Comparison of ENCODE assay signal across 9 cellular contexts in the genomic region with DNA sequence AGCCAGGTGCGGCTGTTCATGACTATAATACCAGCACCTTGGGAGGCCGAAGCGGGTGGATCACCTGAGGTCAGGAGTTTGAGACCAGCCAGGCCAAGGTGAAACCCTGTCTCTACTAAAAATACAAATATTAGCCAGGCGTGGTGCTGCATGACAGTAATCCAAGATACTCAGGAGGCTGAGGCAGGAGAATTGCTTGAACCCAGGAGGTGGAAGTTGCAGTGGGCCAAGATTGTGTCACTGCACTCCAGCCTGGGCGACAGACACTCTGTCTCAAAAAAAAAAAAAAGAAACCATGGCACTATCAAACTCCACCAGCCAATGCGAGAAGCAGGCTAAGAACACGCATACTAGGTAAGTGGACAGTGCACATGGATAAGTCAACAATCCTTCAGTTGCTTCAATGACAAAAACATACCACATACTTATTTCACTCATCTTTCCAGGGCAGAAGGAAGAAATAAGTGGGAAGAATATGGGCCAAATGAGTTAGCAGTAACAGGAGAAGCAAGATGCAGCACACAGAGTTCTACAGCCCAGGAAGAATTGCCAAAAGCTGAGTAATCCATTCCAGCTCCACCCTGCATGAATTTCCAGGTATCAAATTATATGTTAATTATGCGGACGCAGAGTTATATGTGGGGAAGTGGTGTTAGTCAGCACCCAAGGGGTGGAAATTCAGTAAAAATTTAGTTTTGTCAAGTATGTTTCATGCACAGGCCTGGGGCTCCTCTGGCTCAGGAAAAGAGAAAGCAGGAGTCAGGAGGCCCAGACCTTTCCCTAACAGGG. TPM values are rescaled to one million over a fixed set of nuclear protein-coding genes. Genes with fewer than 3 reads are reported as not detected.
A peak's percentile ranks its signal among the peaks of the same experiment; 100 is the strongest.
DNase-seq lines count a peak whose midpoint lies in the region; ATAC-seq, FAIRE-seq and TF ChIP-seq lines count a peak whose summit lies in the region.
"Had no signal": no experiment of that assay in that cellular context is flagged by ENCODE, and none has a peak within 500 bp of the region (broad histone marks: within the 10 kb centered on the region; RNA-seq: fewer than 3 reads in every experiment).

No MANE protein-coding gene starts in this region.

- no peak overlapping the region for H2BK15ac ChIP-seq in H9 (ENCODE audit: low read depth, low read length)

- H3K36me3 Mint-ChIP-seq in Caco-2 (ENCODE audit: insufficient read depth, unreplicated experiment) (peaks cover 2% of the 10 kb centered on the region), H9 (ENCODE audit: insufficient read depth in 1 of 3, low read depth in 3 of 3) (no peaks in the 10 kb centered on the region)

- no peak overlapping the region for H4K8ac ChIP-seq in H9 (replicated peaks; ENCODE audit: insufficient read length, low read depth, low read length)

- H3K14ac ChIP-seq in H9 (ENCODE audit: insufficient read depth, low read length): no peak overlapping the region

- no peak for ATAC-seq in GM19463 (IDR thresholded peaks at IDR 0.05; ENCODE audit: unreplicated experiment)

- FAIRE-seq in RCC 7860 (lab: Jason Lieb, UNC): peak; percentile 87
- FAIRE-seq: frontal cortex had no signal

- no peak overlapping the region for H3K9ac ChIP-seq in H9 (ENCODE audit: extremely low read depth, insufficient read length, low read length)

- H3K9me3 Mint-ChIP-seq in Caco-2 (ENCODE audit: unreplicated experiment) (no peaks in the 10 kb centered on the region), H9 (no peaks in the 10 kb centered on the region; a peak in 1 of 5 replicates)

- H3K4me2 ChIP-seq in H9 (ENCODE audit: insufficient read depth, insufficient read length, low read length): no peak overlapping the region

- no peaks in the 10 kb centered on the region for H3K9me3 ChIP-seq in Caco-2
- H3K9me3 ChIP-seq in H9 (ENCODE audit: control insufficient read depth, low read depth, low read length): no peaks in the 10 kb centered on the region
- no peaks in the 10 kb centered on the region for H3K9me3 ChIP-seq in BE2C

- no peak overlapping the region for H2AFZ ChIP-seq in H9 (ENCODE audit: low read length)

- H2BK12ac ChIP-seq in H9 (ENCODE audit: insufficient read length, low read depth, low read length): no peak overlapping the region

- H3K79me2 ChIP-seq in H9 (ENCODE audit: insufficient read depth, low read length): no peaks in the 10 kb centered on the region

- no peak overlapping the region for H3K18ac ChIP-seq in H9 (ENCODE audit: insufficient read length, low read depth, low read length)

- no peaks in the 10 kb centered on the region for H3K79me1 ChIP-seq in H9 (ENCODE audit: insufficient read depth, low read depth, low read length, poor library complexity, severe bottlenecking)

- no TSS peak for BruUV-seq in Caco-2 (replicated peaks; lab: Mats Ljungman, UMichigan)

- H3K27me3 Mint-ChIP-seq in Caco-2 (ENCODE audit: insufficient read depth, unreplicated experiment): no peaks in the 10 kb centered on the region
- peaks cover 6% of the 10 kb centered on the region for H3K27me3 Mint-ChIP-seq in H9 (ENCODE audit: low read depth)

- no peak overlapping the region for H3K23ac ChIP-seq in H9 (ENCODE audit: insufficient read length, low read depth, low read length)

- H4K20me1 ChIP-seq in H9 (ENCODE audit: control insufficient read depth, insufficient read depth, insufficient read length): no peaks in the 10 kb centered on the region

- no peak overlapping the region for H2BK120ac ChIP-seq in H9 (ENCODE audit: low read depth, low read length, poor library complexity, severe bottlenecking)

- DNase-seq in Caco-2 (no peak), RCC 7860 (ENCODE audit: low spot score) (peak; percentile 76), fibroblast of villous mesenchyme (ENCODE audit: low read depth) (peak; percentile 51), retinal pigment epithelial cell (ENCODE audit: low read depth) (peak; percentile 52), H9 (no peak), BE2C (no peak)
- DNase-seq in stimulated activated naive CD4-positive, alpha-beta T cell (lab: John Stamatoyannopoulos, UW): no peak

- no peaks in the 10 kb centered on the region for H3K27me3 ChIP-seq in Caco-2 (replicated peaks; ENCODE audit: control insufficient read depth, insufficient read depth, low read length)
- no peaks in the 10 kb centered on the region for H3K27me3 ChIP-seq in H9 (ENCODE audit: insufficient read depth, low read length)
- no peaks in the 10 kb centered on the region for H3K27me3 ChIP-seq in BE2C

- H3K4me1 ChIP-seq in Caco-2 (peaks cover 57% of the 10 kb centered on the region), H9 (ENCODE audit: insufficient read depth, low read length) (peaks cover 6% of the 10 kb centered on the region; the same call in 1 of the 2 replicates), BE2C (peaks cover 56% of the 10 kb centered on the region)

- no peak overlapping the region for H2BK5ac ChIP-seq in H9 (ENCODE audit: insufficient read length, low read length)

- no peak overlapping the region for H4K91ac ChIP-seq in H9 (ENCODE audit: insufficient read length, low read depth, low read length)

- CTCF ChIA-PET in Caco-2 (lab: Charles Lee): no interaction called here

- POLR2A ChIA-PET in Caco-2 (lab: Charles Lee): interaction anchor here (0.5 kb wide), 1 partner anchor 344 kb away, joined by 3 read pairs; no protein-coding TSS in a partner anchor

- H3K4me3 Mint-ChIP-seq in Caco-2 (ENCODE audit: unreplicated experiment) (no peak overlapping the region), H9 (no peak overlapping the region)

- H3K4me1 Mint-ChIP-seq in Caco-2 (ENCODE audit: low read depth, unreplicated experiment) (peaks cover 56% of the 10 kb centered on the region), H9 (peaks cover 20 to 34% of the 10 kb centered on the region in 2 experiments)

- H2BK20ac ChIP-seq in H9 (ENCODE audit: low read depth, low read length, poor library complexity, severe bottlenecking): no peak overlapping the region

- H3K36me3 ChIP-seq in Caco-2 (ENCODE audit: control insufficient read depth, insufficient read depth, low read length): no peaks in the 10 kb centered on the region
- H3K36me3 ChIP-seq in BE2C: no peaks in the 10 kb centered on the region; the same call in 1 of the 2 replicates

- intact Hi-C loops in Caco-2 (cut with micrococcal nuclease; ENCODE audit: unreplicated experiment): no loop called here

- TF ChIP-seq CTCF in Caco-2 (IDR thresholded peaks at IDR 0.05; ENCODE audit: insufficient read depth in 1 of 2, low read depth in 1 of 2, low read length in 1 of 2, severe bottlenecking in 1 of 2, unreplicated experiment in 1 of 2) (no peak), fibroblast of villous mesenchyme (IDR thresholded peaks at IDR 0.05; ENCODE audit: insufficient read depth, low read depth, low read length) (no peak), retinal pigment epithelial cell (conservative IDR thresholded peaks at IDR 0.05; ENCODE audit: low read depth, low read length) (no peak), H9 (conservative IDR thresholded peaks at IDR 0.05) (no peak), BE2C (IDR thresholded peaks at IDR 0.05; ENCODE audit: low read depth, low read length) (no peak)

- peak overlapping the region; percentile 45 for H3K27ac Mint-ChIP-seq in Caco-2 (ENCODE audit: unreplicated experiment)
- no peak overlapping the region for H3K27ac Mint-ChIP-seq in H9

- H3K4me3 ChIP-seq in Caco-2 (ENCODE audit: low read depth, low read length) (no peak overlapping the region), fibroblast of villous mesenchyme (ENCODE audit: low read depth, low read length) (peak overlapping the region; percentile 30), retinal pigment epithelial cell (ENCODE audit: low read length) (peak overlapping the region; percentile 35), BE2C (ENCODE audit: low read depth, low read length) (no peak overlapping the region)

- H4K5ac ChIP-seq in H9 (ENCODE audit: insufficient read length, low read depth, low read length): no peak overlapping the region

- H3K27ac ChIP-seq in H9 (ENCODE audit: insufficient read length, low read depth, low read length): no peak overlapping the region

- no peak overlapping the region for H3K4ac ChIP-seq in H9 (ENCODE audit: low read depth, low read length)

- H3K23me2 ChIP-seq in H9 (ENCODE audit: insufficient read length, low read depth, low read length, poor library complexity, severe bottlenecking): no peaks in the 10 kb centered on the region

- no peak overlapping the region for H3T11ph ChIP-seq in H9 (ENCODE audit: low read length)

- H3K56ac ChIP-seq in H9 (ENCODE audit: insufficient read length, low read depth, low read length): no peak overlapping the region

- WGBS in H9 (ENCODE audit: extremely low coverage, insufficient read length, low lambda C conversion rate): no CpG with 5 or more reads among the region's 9 CpGs

- no peak overlapping the region for H2AK5ac ChIP-seq in H9 (ENCODE audit: insufficient read length, low read length)

RNA-seq across cellular contexts. Expression of gene ZFHX3, which starts 58.5 kb away (rescaled TPM):
- total RNA-seq in Caco-2 (2022) (39.9 TPM in 2 replicates), fibroblast of villous mesenchyme (3.9 and 6.8 TPM in 2 replicates), H9 (2021) (1.1 and 1.5 TPM in 2 replicates)
- 14.5 TPM for polyA plus RNA-seq in BE2C (2012; ENCODE audit: insufficient read depth, insufficient read length, low read depth)

Comparison
In these comparisons a context has a peak if more than half of its experiments do, and no peak if none do; other contexts are left out.
1. DNase-seq: peak in RCC 7860 (single experiment), fibroblast of villous mesenchyme (single experiment) and retinal pigment epithelial cell (single experiment); none in Caco-2 (0 of 2), stimulated activated naive CD4-positive, alpha-beta T cell (0 of 6), H9 (single experiment) and BE2C (single experiment).
2. H3K4me3 ChIP-seq: peak in fibroblast of villous mesenchyme (single experiment) and retinal pigment epithelial cell (single experiment); none in Caco-2 (single experiment) and BE2C (single experiment).